Comparison of ENCODE assay signal across 1 cellular context in genomic region chr5:19285286-19285685, GRCh38.
TF ChIP-seq lines count a peak whose summit lies in the region.

No MANE protein-coding gene starts in this region.

TF ChIP-seq in HEK293, 187 proteins besides CTCF, POLR2A, EP300 and RAD21 (continued from another document):
- TF ChIP-seq ZSCAN4 (tag by site-specific recombination; IDR thresholded peaks at IDR 0.05) (no peak), ZNF548 (tag by site-specific recombination; IDR thresholded peaks at IDR 0.05) (no peak), ZBTB8A (tag by site-specific recombination; IDR thresholded peaks at IDR 0.05) (peak; percentile 39; the same call in 1 of the 2 replicates), ZNF404 (tag by site-specific recombination; IDR thresholded peaks at IDR 0.05) (no peak), ZFP3 (tag by site-specific recombination; IDR thresholded peaks at IDR 0.05; ENCODE audit: low read depth) (no peak), BCL11A (tag by site-specific recombination; IDR thresholded peaks at IDR 0.05; ENCODE audit: low read depth) (no peak), ZNF571 (tag by site-specific recombination; IDR thresholded peaks at IDR 0.05) (no peak), ZNF830 (tag by site-specific recombination; IDR thresholded peaks at IDR 0.05; ENCODE audit: low read depth) (no peak), ZNF302 (tag by site-specific recombination; IDR thresholded peaks at IDR 0.05; ENCODE audit: low read depth) (no peak), ZNF426 (tag by site-specific recombination; IDR thresholded peaks at IDR 0.05) (peak; percentile 46), ZNF16 (tag by site-specific recombination; IDR thresholded peaks at IDR 0.05; ENCODE audit: low read depth) (no peak), ZNF621 (tag by site-specific recombination; IDR thresholded peaks at IDR 0.05) (no peak), ZNF623 (tag by site-specific recombination; IDR thresholded peaks at IDR 0.05) (0 out of 2 replicates have a peak, but pooled peaks have one; percentile 16), ZNF555 (tag by site-specific recombination; conservative IDR thresholded peaks at IDR 0.05) (peak; percentile 48), ZSCAN5A (tag by site-specific recombination; IDR thresholded peaks at IDR 0.05) (no peak), FEZF1 (tag by site-specific recombination; IDR thresholded peaks at IDR 0.05) (no peak), HIC1 (tag by site-specific recombination; IDR thresholded peaks at IDR 0.05) (no peak), ZNF660 (tag by site-specific recombination; IDR thresholded peaks at IDR 0.05) (no peak)
- TF ChIP-seq, protein P1, sequence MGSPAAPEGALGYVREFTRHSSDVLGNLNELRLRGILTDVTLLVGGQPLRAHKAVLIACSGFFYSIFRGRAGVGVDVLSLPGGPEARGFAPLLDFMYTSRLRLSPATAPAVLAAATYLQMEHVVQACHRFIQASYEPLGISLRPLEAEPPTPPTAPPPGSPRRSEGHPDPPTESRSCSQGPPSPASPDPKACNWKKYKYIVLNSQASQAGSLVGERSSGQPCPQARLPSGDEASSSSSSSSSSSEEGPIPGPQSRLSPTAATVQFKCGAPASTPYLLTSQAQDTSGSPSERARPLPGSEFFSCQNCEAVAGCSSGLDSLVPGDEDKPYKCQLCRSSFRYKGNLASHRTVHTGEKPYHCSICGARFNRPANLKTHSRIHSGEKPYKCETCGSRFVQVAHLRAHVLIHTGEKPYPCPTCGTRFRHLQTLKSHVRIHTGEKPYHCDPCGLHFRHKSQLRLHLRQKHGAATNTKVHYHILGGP (tag by site-specific recombination; IDR thresholded peaks at IDR 0.05), result no peak
- TF ChIP-seq, protein P2, sequence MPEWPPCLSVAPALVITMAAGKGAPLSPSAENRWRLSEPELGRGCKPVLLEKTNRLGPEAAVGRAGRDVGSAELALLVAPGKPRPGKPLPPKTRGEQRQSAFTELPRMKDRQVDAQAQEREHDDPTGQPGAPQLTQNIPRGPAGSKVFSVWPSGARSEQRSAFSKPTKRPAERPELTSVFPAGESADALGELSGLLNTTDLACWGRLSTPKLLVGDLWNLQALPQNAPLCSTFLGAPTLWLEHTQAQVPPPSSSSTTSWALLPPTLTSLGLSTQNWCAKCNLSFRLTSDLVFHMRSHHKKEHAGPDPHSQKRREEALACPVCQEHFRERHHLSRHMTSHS (tag by site-specific recombination; IDR thresholded peaks at IDR 0.05), result no peak
- TF ChIP-seq, protein P3, sequence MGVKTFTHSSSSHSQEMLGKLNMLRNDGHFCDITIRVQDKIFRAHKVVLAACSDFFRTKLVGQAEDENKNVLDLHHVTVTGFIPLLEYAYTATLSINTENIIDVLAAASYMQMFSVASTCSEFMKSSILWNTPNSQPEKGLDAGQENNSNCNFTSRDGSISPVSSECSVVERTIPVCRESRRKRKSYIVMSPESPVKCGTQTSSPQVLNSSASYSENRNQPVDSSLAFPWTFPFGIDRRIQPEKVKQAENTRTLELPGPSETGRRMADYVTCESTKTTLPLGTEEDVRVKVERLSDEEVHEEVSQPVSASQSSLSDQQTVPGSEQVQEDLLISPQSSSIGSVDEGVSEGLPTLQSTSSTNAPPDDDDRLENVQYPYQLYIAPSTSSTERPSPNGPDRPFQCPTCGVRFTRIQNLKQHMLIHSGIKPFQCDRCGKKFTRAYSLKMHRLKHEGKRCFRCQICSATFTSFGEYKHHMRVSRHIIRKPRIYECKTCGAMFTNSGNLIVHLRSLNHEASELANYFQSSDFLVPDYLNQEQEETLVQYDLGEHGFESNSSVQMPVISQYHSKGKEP (tag by site-specific recombination; IDR thresholded peaks at IDR 0.05), result no peak
